ENCODE assay signal across 19 cellular contexts in genomic region chr1:201138311-201138840, GRCh38. TPM values are rescaled to one million over a fixed set of nuclear protein-coding genes. Genes with fewer than 3 reads are reported as not detected.
DNase-seq lines count a peak whose midpoint lies in the region; ATAC-seq and TF ChIP-seq lines count a peak whose summit lies in the region.
"Had no signal": no experiment of that assay in that cellular context is flagged by ENCODE, and none has a peak within 500 bp of the region (broad histone marks: within the 10 kb centered on the region; RNA-seq: fewer than 3 reads in every experiment).

No MANE protein-coding gene starts in this region.

- TF ChIP-seq CTCF in coronary artery (IDR thresholded peaks at IDR 0.05) (no peak), upper lobe of right lung (IDR thresholded peaks at IDR 0.05) (no peak), GM13977 (IDR thresholded peaks at IDR 0.05; ENCODE audit: extremely low read depth, insufficient read depth, missing control alignments) (no peak)

- H3K4me1 ChIP-seq in upper lobe of right lung, result no peaks in the 10 kb centered on the region

- no peak for ATAC-seq in upper lobe of right lung
- ATAC-seq: stimulated activated naive B cell treated with anti-CD40 and anti-IgM and Interleukin-4, amounts not matched to agents 10 μg/mL and 1 μg/mL and 100 μg/mL, for 72 hours had no signal

- H3K9me3 ChIP-seq in upper lobe of right lung, result no peaks in the 10 kb centered on the region
- H3K9me3 ChIP-seq: MG63, pancreas had no signal

- H3K36me3 ChIP-seq in upper lobe of right lung, result peaks cover 47% of the 10 kb centered on the region

- H3K4me3 ChIP-seq in coronary artery, result peak overlapping the region; percentile 37
- H3K4me3 ChIP-seq in upper lobe of right lung, result no peak overlapping the region
- H3K4me3 ChIP-seq: MG63, pancreas had no signal

- H3K27me3 ChIP-seq in upper lobe of right lung, result no peaks in the 10 kb centered on the region
- H3K27me3 ChIP-seq: MG63, pancreas had no signal

- H3K27ac ChIP-seq in coronary artery, result peak overlapping the region; percentile 63 to 91
- no peak overlapping the region for H3K27ac ChIP-seq in upper lobe of right lung

- DNase-seq in NCI-H82 (lab: John Stamatoyannopoulos, UW), result peak; percentile 97
- no peak for DNase-seq in coronary artery (ENCODE audit: low spot score)
- DNase-seq in posterior vena cava (ENCODE audit: low spot score), result peak; percentile 17
- DNase-seq in upper lobe of right lung, result peak; percentile 16
- DNase-seq in GM13977 (ENCODE audit: low spot score), result no peak
- DNase-seq in NCI-H1930 (lab: John Stamatoyannopoulos, UW), result no peak
- DNase-seq in medulla oblongata (ENCODE audit: extremely low spot score), result no peak
- DNase-seq: activated B cell treated with CpG ODN at 0.5 μM for 24 hours; Calu3; GDM1; NCI-H1694 treated with DMSO at 0.1 percent for 48 hours; NCI-H345; stimulated activated naive B cell treated with anti-CD40 and anti-IgM and Interleukin-4, amounts not matched to agents 10 μg/mL and 1 μg/mL and 100 μg/mL, for 72 hours had no signal

- in situ Hi-C loops in GM13977 (cut with MboI; ENCODE audit: low pct_unique_long_range_greater_than_20kb, low sequenced_read_pairs, unreplicated experiment), result no loop called here

- intact Hi-C loops in posterior vena cava (cut with DNase I), result no loop called here
- intact Hi-C loops in upper lobe of right lung (cut with DNase I), result no loop called here

RNA-seq across cellular contexts. Expression of gene ASCL5, which starts 11.4 kb away (rescaled TPM):
- not detected for total RNA-seq in posterior vena cava
- total RNA-seq in upper lobe of right lung, result 0.29 TPM
- total RNA-seq: activated B cell treated with CpG ODN at 0.5 μM for 24 hours; activated CD8-positive, alpha-beta memory T cell treated with anti-CD3 and anti-CD28 coated beads for 36 hours; activated T-helper 2 cell treated with anti-CD3 and anti-CD28 coated beads, Interferon-gamma antibody, Interleukin-2, Interleukin-4, amounts not matched to agents 10 μg/mL and 5 μg/mL and 100 μg/mL, durations not matched to agents 14 hours and 24 hours and 36 hours; Calu3; cerebellum; fibroblast of villous mesenchyme had no signal

RNA-seq across cellular contexts. Expression of gene TMEM9, which starts 15.9 kb away (rescaled TPM):
- total RNA-seq in posterior vena cava (10 to 100 TPM; 35.5 to 54.9 TPM), upper lobe of right lung (59.3 TPM)

RNA-seq across cellular contexts. Expression of gene CACNA1S, which starts 26.1 kb away (rescaled TPM):
- under 1 TPM; 0.05 to 0.14 TPM for total RNA-seq in posterior vena cava
- total RNA-seq in upper lobe of right lung, result 0.55 TPM
- total RNA-seq: activated B cell treated with CpG ODN at 0.5 μM for 24 hours; activated CD8-positive, alpha-beta memory T cell treated with anti-CD3 and anti-CD28 coated beads for 36 hours; activated T-helper 2 cell treated with anti-CD3 and anti-CD28 coated beads, Interferon-gamma antibody, Interleukin-2, Interleukin-4, amounts not matched to agents 10 μg/mL and 5 μg/mL and 100 μg/mL, durations not matched to agents 14 hours and 24 hours and 36 hours; Calu3; fibroblast of villous mesenchyme; pancreas had no signal

RNA-seq across cellular contexts. Expression of gene IGFN1, which starts 52.2 kb away (rescaled TPM):
- total RNA-seq in posterior vena cava, result 1 to 10 TPM in 1 of 2 donors, under 1 TPM in 1; 0.90 to 3.4 TPM
- total RNA-seq in upper lobe of right lung, result 0.81 TPM
- total RNA-seq: activated B cell treated with CpG ODN at 0.5 μM for 24 hours; activated CD8-positive, alpha-beta memory T cell treated with anti-CD3 and anti-CD28 coated beads for 36 hours; activated T-helper 2 cell treated with anti-CD3 and anti-CD28 coated beads, Interferon-gamma antibody, Interleukin-2, Interleukin-4, amounts not matched to agents 10 μg/mL and 5 μg/mL and 100 μg/mL, durations not matched to agents 14 hours and 24 hours and 36 hours; Calu3 had no signal

Comparison
In these comparisons a context has a peak if more than half of its experiments do, and no peak if none do; other contexts are left out.
1. DNase-seq: peak in NCI-H82 (single experiment), posterior vena cava (single experiment) and upper lobe of right lung (single experiment); none in coronary artery (single experiment), GM13977 (single experiment), NCI-H1930 (0 of 2) and medulla oblongata (single experiment).